1 cellular context compared by ENCODE assay signal in the genomic region with DNA sequence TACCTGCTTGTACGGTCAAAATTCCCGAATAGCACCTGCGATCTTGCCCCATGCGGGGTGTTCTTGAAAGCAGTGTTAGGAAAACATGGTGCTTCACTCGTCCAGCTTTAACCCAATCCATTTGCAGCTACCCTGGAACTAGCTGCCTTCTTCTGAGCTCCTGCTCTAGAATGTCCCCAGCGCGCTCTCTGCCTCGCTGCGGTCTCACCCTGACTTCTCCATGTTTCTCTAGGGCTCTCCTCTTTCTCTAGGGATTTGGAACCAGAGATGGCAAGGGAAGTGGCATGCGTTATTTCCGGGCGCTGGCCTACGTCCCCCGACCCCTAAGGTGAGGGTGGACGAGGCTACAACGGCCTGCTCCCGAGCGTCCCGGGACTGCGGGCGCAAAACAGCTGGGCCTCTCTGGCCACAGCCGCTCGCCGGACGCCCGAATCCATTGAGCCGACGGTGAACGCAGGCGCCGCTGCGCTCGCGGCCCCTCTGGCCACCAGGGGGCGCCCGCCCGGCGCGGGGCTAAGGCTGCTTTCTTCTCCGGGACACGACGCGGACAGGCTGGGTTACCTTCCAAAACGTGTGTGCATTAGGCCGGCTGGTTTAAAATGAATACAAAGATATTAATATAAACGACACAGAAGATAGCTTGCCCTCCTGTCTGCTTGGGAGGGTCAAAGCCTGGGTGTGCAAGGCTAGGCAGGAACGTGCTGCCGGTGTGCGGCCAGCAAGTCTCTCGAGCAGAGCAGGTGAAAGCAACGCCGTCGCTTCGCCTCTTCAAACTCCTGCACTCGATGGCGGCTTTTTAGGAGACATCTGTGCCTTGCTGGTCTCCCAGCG.
TF ChIP-seq lines count a peak whose summit lies in the region.

No MANE protein-coding gene starts in this region.

TF ChIP-seq in H1, 55 proteins besides CTCF, POLR2A, EP300 and RAD21:
- TF ChIP-seq EGR1 (IDR thresholded peaks at IDR 0.05; ENCODE audit: borderline replicate concordance, low read depth, low read length) (no peak), MAFK (IDR thresholded peaks at IDR 0.05; ENCODE audit: low read depth, low read length) (no peak), CHD1 (IDR thresholded peaks at IDR 0.05; ENCODE audit: low read depth, low read length) (no peak), CBX8 (IDR thresholded peaks at IDR 0.05; ENCODE audit: borderline replicate concordance, low read depth, low read length) (no peak), KDM5A (IDR thresholded peaks at IDR 0.05; ENCODE audit: low read length) (no peak), TAF1 (IDR thresholded peaks at IDR 0.05; ENCODE audit: low read depth, low read length) (peak; percentile 75), JUN (IDR thresholded peaks at IDR 0.05; ENCODE audit: low read depth, low read length) (no peak), SIX5 (IDR thresholded peaks at IDR 0.05; ENCODE audit: low read depth, low read length) (no peak), SAP30 (IDR thresholded peaks at IDR 0.05; ENCODE audit: insufficient read depth, insufficient replicate concordance, low read length) (no peak), TCF12 (IDR thresholded peaks at IDR 0.05; ENCODE audit: low read depth, low read length) (no peak), SP2 (IDR thresholded peaks at IDR 0.05; ENCODE audit: low read length) (no peak), TEAD4 (IDR thresholded peaks at IDR 0.05; ENCODE audit: low read depth, low read length) (0 out of 2 replicates have a peak, but pooled peaks have one; percentile 17), SIN3A (conservative IDR thresholded peaks at IDR 0.05 in 1 of 2, IDR thresholded peaks at IDR 0.05 in 1 of 2; ENCODE audit: low read depth in 1 of 2, low read length in 2 of 2) (peak in 1 of 2 experiments; percentile 61; a peak in 1 of 4 replicates), POLR2AphosphoS5 (IDR thresholded peaks at IDR 0.05; ENCODE audit: low read depth, low read length) (peak; percentile 38), CTBP2 (IDR thresholded peaks at IDR 0.05; ENCODE audit: borderline replicate concordance, insufficient read depth, insufficient read length, low read length) (peak; percentile 74), TBP (IDR thresholded peaks at IDR 0.05; ENCODE audit: low read depth, low read length) (0 out of 2 replicates have a peak, but pooled peaks have one; percentile 64), BCL11A (IDR thresholded peaks at IDR 0.05; ENCODE audit: low read depth in 2 of 2, low read length in 2 of 2) (no peak), KDM4A (IDR thresholded peaks at IDR 0.05; ENCODE audit: low read depth, low read length, severe bottlenecking) (peak; percentile 49), SRF (IDR thresholded peaks at IDR 0.05; ENCODE audit: low read depth, low read length) (no peak), CREB1 (IDR thresholded peaks at IDR 0.05) (peak; percentile 61), SP1 (IDR thresholded peaks at IDR 0.05; ENCODE audit: low read depth, low read length) (no peak), TAF7 (optimal IDR thresholded peaks at IDR 0.05; ENCODE audit: borderline replicate concordance, low read depth, low read length) (peak; percentile 46), GABPA (IDR thresholded peaks at IDR 0.05; ENCODE audit: borderline replicate concordance, insufficient read depth, low read length) (no peak), RBBP5 (IDR thresholded peaks at IDR 0.05; ENCODE audit: borderline replicate concordance, low read depth, low read length) (no peak; the same call in 1 of the 2 replicates), HDAC2 (IDR thresholded peaks at IDR 0.05; ENCODE audit: borderline replicate concordance in 1 of 2, low read depth in 2 of 2, low read length in 2 of 2) (no peak), POU5F1 (IDR thresholded peaks at IDR 0.05; ENCODE audit: low read depth, low read length) (no peak), BRCA1 (IDR thresholded peaks at IDR 0.05; ENCODE audit: low read depth, low read length) (no peak), YY1 (IDR thresholded peaks at IDR 0.05; ENCODE audit: low read depth, low read length) (peak; percentile 24; the same call in 1 of the 2 replicates), JUND (IDR thresholded peaks at IDR 0.05; ENCODE audit: low read length) (0 out of 2 replicates have a peak, but pooled peaks have one; percentile 40), EZH2 (IDR thresholded peaks at IDR 0.05; ENCODE audit: low read depth, low read length, severe bottlenecking) (no peak), KDM1A (IDR thresholded peaks at IDR 0.05; ENCODE audit: borderline replicate concordance, low read length) (no peak), HDAC6 (IDR thresholded peaks at IDR 0.05; ENCODE audit: low read depth, low read length) (no peak), SP4 (IDR thresholded peaks at IDR 0.05; ENCODE audit: low read length) (no peak), CEBPB (IDR thresholded peaks at IDR 0.05; ENCODE audit: low read depth, low read length) (no peak), ASH2L (IDR thresholded peaks at IDR 0.05; ENCODE audit: low read length) (peak; percentile 64), RFX5 (IDR thresholded peaks at IDR 0.05; ENCODE audit: borderline replicate concordance, low read depth, low read length) (no peak), GTF2F1 (IDR thresholded peaks at IDR 0.05; ENCODE audit: borderline replicate concordance, low read depth, low read length) (0 out of 2 replicates have a peak, but pooled peaks have one; percentile 21), FOSL1 (IDR thresholded peaks at IDR 0.05; ENCODE audit: insufficient read depth, low read depth, low read length) (no peak), NANOG (IDR thresholded peaks at IDR 0.05; ENCODE audit: insufficient read depth, low read depth, low read length, poor library complexity, severe bottlenecking) (no peak), BACH1 (IDR thresholded peaks at IDR 0.05; ENCODE audit: low read length) (no peak), RXRA (IDR thresholded peaks at IDR 0.05; ENCODE audit: insufficient read depth, low read depth, low read length) (no peak), RNF2 (IDR thresholded peaks at IDR 0.05; ENCODE audit: borderline replicate concordance, low read depth, low read length, missing control alignments, poor library complexity, severe bottlenecking) (no peak), PHF8 (conservative IDR thresholded peaks at IDR 0.05; ENCODE audit: low read depth, low read length) (0 out of 2 replicates have a peak, but pooled peaks have one; percentile 42), CHD2 (IDR thresholded peaks at IDR 0.05; ENCODE audit: low read length) (peak; percentile 16; the same call in 1 of the 2 replicates), SUZ12 (IDR thresholded peaks at IDR 0.05; ENCODE audit: low read length) (no peak), ZNF274 (IDR thresholded peaks at IDR 0.05; ENCODE audit: borderline replicate concordance, extremely low read depth, low read length) (no peak), CBX5 (IDR thresholded peaks at IDR 0.05; ENCODE audit: low read depth, low read length) (no peak), SIRT6 (IDR thresholded peaks at IDR 0.05; ENCODE audit: low read length) (no peak), NRF1 (IDR thresholded peaks at IDR 0.05; ENCODE audit: low read depth, low read length) (no peak)
- TF ChIP-seq, protein P1, sequence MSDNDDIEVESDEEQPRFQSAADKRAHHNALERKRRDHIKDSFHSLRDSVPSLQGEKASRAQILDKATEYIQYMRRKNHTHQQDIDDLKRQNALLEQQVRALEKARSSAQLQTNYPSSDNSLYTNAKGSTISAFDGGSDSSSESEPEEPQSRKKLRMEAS (IDR thresholded peaks at IDR 0.05) = peak; percentile 79; the same call in 1 of the 2 replicates
- TF ChIP-seq, protein P2, sequence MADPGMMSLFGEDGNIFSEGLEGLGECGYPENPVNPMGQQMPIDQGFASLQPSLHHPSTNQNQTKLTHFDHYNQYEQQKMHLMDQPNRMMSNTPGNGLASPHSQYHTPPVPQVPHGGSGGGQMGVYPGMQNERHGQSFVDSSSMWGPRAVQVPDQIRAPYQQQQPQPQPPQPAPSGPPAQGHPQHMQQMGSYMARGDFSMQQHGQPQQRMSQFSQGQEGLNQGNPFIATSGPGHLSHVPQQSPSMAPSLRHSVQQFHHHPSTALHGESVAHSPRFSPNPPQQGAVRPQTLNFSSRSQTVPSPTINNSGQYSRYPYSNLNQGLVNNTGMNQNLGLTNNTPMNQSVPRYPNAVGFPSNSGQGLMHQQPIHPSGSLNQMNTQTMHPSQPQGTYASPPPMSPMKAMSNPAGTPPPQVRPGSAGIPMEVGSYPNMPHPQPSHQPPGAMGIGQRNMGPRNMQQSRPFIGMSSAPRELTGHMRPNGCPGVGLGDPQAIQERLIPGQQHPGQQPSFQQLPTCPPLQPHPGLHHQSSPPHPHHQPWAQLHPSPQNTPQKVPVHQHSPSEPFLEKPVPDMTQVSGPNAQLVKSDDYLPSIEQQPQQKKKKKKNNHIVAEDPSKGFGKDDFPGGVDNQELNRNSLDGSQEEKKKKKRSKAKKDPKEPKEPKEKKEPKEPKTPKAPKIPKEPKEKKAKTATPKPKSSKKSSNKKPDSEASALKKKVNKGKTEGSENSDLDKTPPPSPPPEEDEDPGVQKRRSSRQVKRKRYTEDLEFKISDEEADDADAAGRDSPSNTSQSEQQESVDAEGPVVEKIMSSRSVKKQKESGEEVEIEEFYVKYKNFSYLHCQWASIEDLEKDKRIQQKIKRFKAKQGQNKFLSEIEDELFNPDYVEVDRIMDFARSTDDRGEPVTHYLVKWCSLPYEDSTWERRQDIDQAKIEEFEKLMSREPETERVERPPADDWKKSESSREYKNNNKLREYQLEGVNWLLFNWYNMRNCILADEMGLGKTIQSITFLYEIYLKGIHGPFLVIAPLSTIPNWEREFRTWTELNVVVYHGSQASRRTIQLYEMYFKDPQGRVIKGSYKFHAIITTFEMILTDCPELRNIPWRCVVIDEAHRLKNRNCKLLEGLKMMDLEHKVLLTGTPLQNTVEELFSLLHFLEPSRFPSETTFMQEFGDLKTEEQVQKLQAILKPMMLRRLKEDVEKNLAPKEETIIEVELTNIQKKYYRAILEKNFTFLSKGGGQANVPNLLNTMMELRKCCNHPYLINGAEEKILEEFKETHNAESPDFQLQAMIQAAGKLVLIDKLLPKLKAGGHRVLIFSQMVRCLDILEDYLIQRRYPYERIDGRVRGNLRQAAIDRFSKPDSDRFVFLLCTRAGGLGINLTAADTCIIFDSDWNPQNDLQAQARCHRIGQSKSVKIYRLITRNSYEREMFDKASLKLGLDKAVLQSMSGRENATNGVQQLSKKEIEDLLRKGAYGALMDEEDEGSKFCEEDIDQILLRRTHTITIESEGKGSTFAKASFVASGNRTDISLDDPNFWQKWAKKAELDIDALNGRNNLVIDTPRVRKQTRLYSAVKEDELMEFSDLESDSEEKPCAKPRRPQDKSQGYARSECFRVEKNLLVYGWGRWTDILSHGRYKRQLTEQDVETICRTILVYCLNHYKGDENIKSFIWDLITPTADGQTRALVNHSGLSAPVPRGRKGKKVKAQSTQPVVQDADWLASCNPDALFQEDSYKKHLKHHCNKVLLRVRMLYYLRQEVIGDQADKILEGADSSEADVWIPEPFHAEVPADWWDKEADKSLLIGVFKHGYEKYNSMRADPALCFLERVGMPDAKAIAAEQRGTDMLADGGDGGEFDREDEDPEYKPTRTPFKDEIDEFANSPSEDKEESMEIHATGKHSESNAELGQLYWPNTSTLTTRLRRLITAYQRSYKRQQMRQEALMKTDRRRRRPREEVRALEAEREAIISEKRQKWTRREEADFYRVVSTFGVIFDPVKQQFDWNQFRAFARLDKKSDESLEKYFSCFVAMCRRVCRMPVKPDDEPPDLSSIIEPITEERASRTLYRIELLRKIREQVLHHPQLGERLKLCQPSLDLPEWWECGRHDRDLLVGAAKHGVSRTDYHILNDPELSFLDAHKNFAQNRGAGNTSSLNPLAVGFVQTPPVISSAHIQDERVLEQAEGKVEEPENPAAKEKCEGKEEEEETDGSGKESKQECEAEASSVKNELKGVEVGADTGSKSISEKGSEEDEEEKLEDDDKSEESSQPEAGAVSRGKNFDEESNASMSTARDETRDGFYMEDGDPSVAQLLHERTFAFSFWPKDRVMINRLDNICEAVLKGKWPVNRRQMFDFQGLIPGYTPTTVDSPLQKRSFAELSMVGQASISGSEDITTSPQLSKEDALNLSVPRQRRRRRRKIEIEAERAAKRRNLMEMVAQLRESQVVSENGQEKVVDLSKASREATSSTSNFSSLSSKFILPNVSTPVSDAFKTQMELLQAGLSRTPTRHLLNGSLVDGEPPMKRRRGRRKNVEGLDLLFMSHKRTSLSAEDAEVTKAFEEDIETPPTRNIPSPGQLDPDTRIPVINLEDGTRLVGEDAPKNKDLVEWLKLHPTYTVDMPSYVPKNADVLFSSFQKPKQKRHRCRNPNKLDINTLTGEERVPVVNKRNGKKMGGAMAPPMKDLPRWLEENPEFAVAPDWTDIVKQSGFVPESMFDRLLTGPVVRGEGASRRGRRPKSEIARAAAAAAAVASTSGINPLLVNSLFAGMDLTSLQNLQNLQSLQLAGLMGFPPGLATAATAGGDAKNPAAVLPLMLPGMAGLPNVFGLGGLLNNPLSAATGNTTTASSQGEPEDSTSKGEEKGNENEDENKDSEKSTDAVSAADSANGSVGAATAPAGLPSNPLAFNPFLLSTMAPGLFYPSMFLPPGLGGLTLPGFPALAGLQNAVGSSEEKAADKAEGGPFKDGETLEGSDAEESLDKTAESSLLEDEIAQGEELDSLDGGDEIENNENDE (IDR thresholded peaks at IDR 0.05; ENCODE audit: insufficient replicate concordance, low read length) = no peak
- TF ChIP-seq, protein P3, sequence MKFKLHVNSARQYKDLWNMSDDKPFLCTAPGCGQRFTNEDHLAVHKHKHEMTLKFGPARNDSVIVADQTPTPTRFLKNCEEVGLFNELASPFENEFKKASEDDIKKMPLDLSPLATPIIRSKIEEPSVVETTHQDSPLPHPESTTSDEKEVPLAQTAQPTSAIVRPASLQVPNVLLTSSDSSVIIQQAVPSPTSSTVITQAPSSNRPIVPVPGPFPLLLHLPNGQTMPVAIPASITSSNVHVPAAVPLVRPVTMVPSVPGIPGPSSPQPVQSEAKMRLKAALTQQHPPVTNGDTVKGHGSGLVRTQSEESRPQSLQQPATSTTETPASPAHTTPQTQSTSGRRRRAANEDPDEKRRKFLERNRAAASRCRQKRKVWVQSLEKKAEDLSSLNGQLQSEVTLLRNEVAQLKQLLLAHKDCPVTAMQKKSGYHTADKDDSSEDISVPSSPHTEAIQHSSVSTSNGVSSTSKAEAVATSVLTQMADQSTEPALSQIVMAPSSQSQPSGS (IDR thresholded peaks at IDR 0.05; ENCODE audit: low read length) = no peak
- TF ChIP-seq, protein P4, sequence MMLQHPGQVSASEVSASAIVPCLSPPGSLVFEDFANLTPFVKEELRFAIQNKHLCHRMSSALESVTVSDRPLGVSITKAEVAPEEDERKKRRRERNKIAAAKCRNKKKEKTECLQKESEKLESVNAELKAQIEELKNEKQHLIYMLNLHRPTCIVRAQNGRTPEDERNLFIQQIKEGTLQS (IDR thresholded peaks at IDR 0.05; ENCODE audit: insufficient read depth, low read depth, low read length) = no peak
- TF ChIP-seq, protein P5, sequence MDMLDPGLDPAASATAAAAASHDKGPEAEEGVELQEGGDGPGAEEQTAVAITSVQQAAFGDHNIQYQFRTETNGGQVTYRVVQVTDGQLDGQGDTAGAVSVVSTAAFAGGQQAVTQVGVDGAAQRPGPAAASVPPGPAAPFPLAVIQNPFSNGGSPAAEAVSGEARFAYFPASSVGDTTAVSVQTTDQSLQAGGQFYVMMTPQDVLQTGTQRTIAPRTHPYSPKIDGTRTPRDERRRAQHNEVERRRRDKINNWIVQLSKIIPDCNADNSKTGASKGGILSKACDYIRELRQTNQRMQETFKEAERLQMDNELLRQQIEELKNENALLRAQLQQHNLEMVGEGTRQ (IDR thresholded peaks at IDR 0.05; ENCODE audit: low read length) = no peak
- TF ChIP-seq, protein P6, sequence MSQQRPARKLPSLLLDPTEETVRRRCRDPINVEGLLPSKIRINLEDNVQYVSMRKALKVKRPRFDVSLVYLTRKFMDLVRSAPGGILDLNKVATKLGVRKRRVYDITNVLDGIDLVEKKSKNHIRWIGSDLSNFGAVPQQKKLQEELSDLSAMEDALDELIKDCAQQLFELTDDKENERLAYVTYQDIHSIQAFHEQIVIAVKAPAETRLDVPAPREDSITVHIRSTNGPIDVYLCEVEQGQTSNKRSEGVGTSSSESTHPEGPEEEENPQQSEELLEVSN (IDR thresholded peaks at IDR 0.05) = peak; percentile 83
